24 cellular contexts compared by ENCODE assay signal in genomic region chr1:99146129-99146848, GRCh38.
DNase-seq lines count a peak whose midpoint lies in the region; ATAC-seq, FAIRE-seq and TF ChIP-seq lines count a peak whose summit lies in the region.
"Had no signal": no experiment of that assay in that cellular context is flagged by ENCODE, and none has a peak within 500 bp of the region (broad histone marks: within the 10 kb centered on the region; RNA-seq: fewer than 3 reads in every experiment).

No MANE protein-coding gene starts in this region.

- no peaks in the 10 kb centered on the region for H3F3A ChIP-seq in GM23338 (replicated peaks; ENCODE audit: low read depth)

- H3K23me2 ChIP-seq in H1 (ENCODE audit: low read depth, low read length) = no peaks in the 10 kb centered on the region

- no peak overlapping the region for H3K4me3 Mint-ChIP-seq in GM23338
- no peak overlapping the region for H3K4me3 Mint-ChIP-seq in osteocyte (ENCODE audit: unreplicated experiment)
- H3K4me3 Mint-ChIP-seq: activated naive CD8-positive, alpha-beta T cell treated with anti-CD3 and anti-CD28 coated beads, Interleukin-2, amount 50 U/mL, for 24 hours; natural killer cell treated with Interleukin-12 subunit alpha and Interleukin-12 subunit beta and Interleukin-15 and Interleukin-18, amount 100 ng/mL, for 72 hours had no signal

- H3K4me1 Mint-ChIP-seq in GM23338 (0 out of 3 replicates have a peak, but pooled peaks cover 4% of the 10 kb centered on the region), osteocyte (ENCODE audit: unreplicated experiment) (no peaks in the 10 kb centered on the region)
- H3K4me1 Mint-ChIP-seq: activated naive CD8-positive, alpha-beta T cell treated with anti-CD3 and anti-CD28 coated beads, Interleukin-2, amount 50 U/mL, for 24 hours had no signal

- H2AFZ ChIP-seq in GM23338 (peak overlapping the region; percentile 53), H1 (ENCODE audit: low read length) (peak overlapping the region; percentile 58; the same call in 1 of the 2 replicates)

- POLR2A ChIA-PET in H1 (lab: Charles Lee; ENCODE audit: partially characterized antibody) = no interaction called here

- H3K79me1 ChIP-seq in H1 (ENCODE audit: low read depth, low read length) = no peaks in the 10 kb centered on the region

- peak in 1 of 2 experiments; percentile 14; a peak in 1 of 4 replicates for TF ChIP-seq CTCF in GM23338 (conservative IDR thresholded peaks at IDR 0.05; ENCODE audit: low read depth in 2 of 2)
- no peak for TF ChIP-seq CTCF in H1 (IDR thresholded peaks at IDR 0.05; ENCODE audit: control extremely low read depth in 1 of 3, insufficient read depth in 1 of 3, low read depth in 1 of 3, low read length in 3 of 3)
- TF ChIP-seq CTCF in brain microvascular endothelial cell (IDR thresholded peaks at IDR 0.05; ENCODE audit: low read depth, low read length, missing control alignments) = no peak
- TF ChIP-seq CTCF in osteocyte (IDR thresholded peaks at IDR 0.05) = no peak

- H3K4ac ChIP-seq in H1 (replicated peaks; ENCODE audit: insufficient read length, low read depth, low read length) = no peak overlapping the region

- H3K56ac ChIP-seq in H1 (replicated peaks; ENCODE audit: insufficient read length, low read depth, low read length) = no peak overlapping the region

- no peak for FAIRE-seq in H1 (lab: Jason Lieb, UNC)
- FAIRE-seq: frontal cortex had no signal

- H2BK120ac ChIP-seq in H1 (replicated peaks; ENCODE audit: low read depth, low read length) = no peak overlapping the region

- no peaks in the 10 kb centered on the region for H3K36me3 Mint-ChIP-seq in GM23338 (ENCODE audit: low read depth)
- no peaks in the 10 kb centered on the region for H3K36me3 Mint-ChIP-seq in osteocyte (ENCODE audit: unreplicated experiment)
- H3K36me3 Mint-ChIP-seq: natural killer cell treated with Interleukin-12 subunit alpha and Interleukin-12 subunit beta and Interleukin-15 and Interleukin-18, amount 100 ng/mL, for 72 hours had no signal

- H3K9me3 Mint-ChIP-seq in GM23338 (no peaks in the 10 kb centered on the region), osteocyte (ENCODE audit: unreplicated experiment) (no peaks in the 10 kb centered on the region)
- H3K9me3 Mint-ChIP-seq: activated naive CD8-positive, alpha-beta T cell treated with anti-CD3 and anti-CD28 coated beads, Interleukin-2, amount 50 U/mL, for 24 hours; natural killer cell treated with Interleukin-12 subunit alpha and Interleukin-12 subunit beta and Interleukin-15 and Interleukin-18, amount 100 ng/mL, for 72 hours had no signal

- H3K23ac ChIP-seq in H1 (ENCODE audit: insufficient read length) = no peak overlapping the region

- no peak for TF ChIP-seq POLR2A in H1 (IDR thresholded peaks at IDR 0.05; ENCODE audit: control extremely low read depth in 1 of 2, low read depth in 2 of 2, low read length in 2 of 2)

- no peaks in the 10 kb centered on the region for H3K9me3 ChIP-seq in H1 (ENCODE audit: insufficient read depth in 2 of 2, low read depth in 1 of 2, low read length in 1 of 2)
- H3K9me3 ChIP-seq: BE2C, breast epithelium, psoas muscle, SK-N-SH, testis had no signal

- H3K18ac ChIP-seq in H1 (ENCODE audit: extremely low read depth, low read length) = no peak overlapping the region

- peak; percentile 6 for DNase-seq in Caki2 (ENCODE audit: low read depth)
- no peak for DNase-seq in GM23338 (ENCODE audit: low spot score)
- peak; percentile 89 for DNase-seq in NCI-H774 (lab: John Stamatoyannopoulos, UW)
- no peak for DNase-seq in H1 (ENCODE audit: low read depth in 1 of 2, low spot score in 2 of 2)
- no peak for DNase-seq in cerebellum (ENCODE audit: low spot score)
- DNase-seq in brain microvascular endothelial cell = no peak
- DNase-seq in osteocyte (ENCODE audit: extremely low spot score, unreplicated experiment) = no peak
- no peak for DNase-seq in glomerular visceral epithelial cell (ENCODE audit: extremely low spot score)
- DNase-seq: activated CD4-positive, alpha-beta T cell treated with anti-CD3 and anti-CD28 coated beads for 1 hour; activated naive CD8-positive, alpha-beta T cell treated with anti-CD3 and anti-CD28 coated beads, Interleukin-2, amount 50 U/mL, for 24 hours; BE2C; dermis blood vessel endothelial cell; erythroblast; KBM-7; mesendoderm; NCI-H1048; OCI-M1; SK-N-SH; T-helper 9 cell; testis had no signal

- no peaks in the 10 kb centered on the region for H3K36me3 ChIP-seq in GM23338 (ENCODE audit: insufficient read depth)
- H3K36me3 ChIP-seq in H1 (ENCODE audit: control insufficient read depth in 2 of 4, insufficient read depth in 4 of 4, low read length in 3 of 4) = no peaks in the 10 kb centered on the region
- H3K36me3 ChIP-seq in brain microvascular endothelial cell (replicated peaks) = no peaks in the 10 kb centered on the region
- H3K36me3 ChIP-seq: BE2C, breast epithelium had no signal

- CTCF ChIA-PET in H1 (lab: Charles Lee; ENCODE audit: partially characterized antibody) = no interaction called here

- 0 out of 2 replicates have a peak, but pooled peaks cover 2% of the 10 kb centered on the region for H3K9me2 ChIP-seq in GM23338 (ENCODE audit: insufficient read depth)
- H3K9me2 ChIP-seq: SK-N-SH had no signal

- H3K79me2 ChIP-seq in GM23338 (replicated peaks; ENCODE audit: insufficient read depth) (no peaks in the 10 kb centered on the region), H1 (ENCODE audit: control insufficient read depth in 1 of 2, insufficient read depth in 2 of 2, low read length in 2 of 2) (no peaks in the 10 kb centered on the region)

- H3K27ac ChIP-seq in GM23338 (ENCODE audit: low read depth) (no peak overlapping the region), H1 (ENCODE audit: low read depth, low read length) (no peak overlapping the region), brain microvascular endothelial cell (no peak overlapping the region)
- H3K27ac ChIP-seq: breast epithelium, psoas muscle, testis had no signal

- no peak; a peak in 1 of 4 replicates for TF ChIP-seq RAD21 in H1 (IDR thresholded peaks at IDR 0.05 in 1 of 2, conservative IDR thresholded peaks at IDR 0.05 in 1 of 2; ENCODE audit: low read depth in 2 of 2, low read length in 2 of 2)

- H3K27me3 ChIP-seq in GM23338 (ENCODE audit: insufficient read depth) (no peaks in the 10 kb centered on the region), H1 (replicated peaks in 1 of 4; ENCODE audit: control insufficient read depth in 3 of 4, extremely low read depth in 1 of 4, insufficient read depth in 3 of 4, low read length in 3 of 4) (no peaks in the 10 kb centered on the region), brain microvascular endothelial cell (replicated peaks) (no peaks in the 10 kb centered on the region)
- H3K27me3 ChIP-seq: BE2C, breast epithelium, testis had no signal

- no peaks in the 10 kb centered on the region for H3K4me1 ChIP-seq in GM23338 (ENCODE audit: insufficient read depth)
- H3K4me1 ChIP-seq in H1 (replicated peaks in 1 of 4; ENCODE audit: control insufficient read depth in 3 of 4, insufficient read depth in 4 of 4, low read length in 3 of 4) = no peaks in the 10 kb centered on the region
- H3K4me1 ChIP-seq: breast epithelium, psoas muscle, testis had no signal

- no peak overlapping the region for H3K4me2 ChIP-seq in GM23338
- H3K4me2 ChIP-seq in H1 (ENCODE audit: insufficient read depth in 1 of 2, low read depth in 2 of 2, low read length in 2 of 2) = no peak overlapping the region
- H3K4me2 ChIP-seq: SK-N-SH had no signal

- no peak; the same call in 2 of the 3 replicates for ATAC-seq in GM23338
- ATAC-seq: activated naive CD8-positive, alpha-beta T cell treated with anti-CD3 and anti-CD28 coated beads, Interleukin-2, amount 50 U/mL, for 24 hours; natural killer cell treated with Interleukin-12 subunit alpha and Interleukin-12 subunit beta and Interleukin-15 and Interleukin-18, amount 100 ng/mL, for 72 hours; psoas muscle had no signal

- H4K20me1 ChIP-seq in GM23338 (replicated peaks; ENCODE audit: insufficient read depth) (no peaks in the 10 kb centered on the region), H1 (replicated peaks in 1 of 2; ENCODE audit: control insufficient read depth in 1 of 2, insufficient read depth in 2 of 2, low read length in 2 of 2) (no peaks in the 10 kb centered on the region)

- TF ChIP-seq EP300 in H1 (IDR thresholded peaks at IDR 0.05; ENCODE audit: borderline replicate concordance in 1 of 2, low read depth in 2 of 2, low read length in 2 of 2) = no peak

- no peak overlapping the region for H4K91ac ChIP-seq in H1 (replicated peaks; ENCODE audit: insufficient read length, low read length)

- H2BK5ac ChIP-seq in H1 (ENCODE audit: low read depth, low read length) = no peak overlapping the region

- no peak overlapping the region for H3K9ac ChIP-seq in H1 (replicated peaks in 1 of 4; ENCODE audit: extremely low read depth in 1 of 4, low read depth in 3 of 4, low read length in 3 of 4)
- H3K9ac ChIP-seq: SK-N-SH had no signal

- H2AK5ac ChIP-seq in H1 (ENCODE audit: low read depth, low read length) = no peak overlapping the region

- 92% methylated on average over 13 of the region's 15 CpGs; no CpG with 5 or more reads in 1 of the 2 experiments for WGBS in H1 (ENCODE audit: extremely low coverage in 1 of 2, insufficient coverage in 1 of 2, insufficient read length in 1 of 2, insufficient replicate concordance in 2 of 2, low coverage in 1 of 2, low lambda C conversion rate in 2 of 2, missing lambda C conversion rate in 1 of 2), 2 experiments

- in situ Hi-C loops in Caki2 (cut with HindIII; ENCODE audit: low pct_unique_long_range_greater_than_20kb, low sequenced_read_pairs) = no loop called here
- in situ Hi-C loops in brain microvascular endothelial cell (cut with HindIII; ENCODE audit: low pct_ligation_motif_present, low sequenced_read_pairs) = no loop called here

- no peak overlapping the region for H2BK20ac ChIP-seq in H1 (ENCODE audit: low read length)

- H4K5ac ChIP-seq in H1 (ENCODE audit: insufficient read length, low read depth, low read length) = no peak overlapping the region

- H3K27ac Mint-ChIP-seq in GM23338 (no peak overlapping the region), osteocyte (ENCODE audit: unreplicated experiment) (no peak overlapping the region)
- H3K27ac Mint-ChIP-seq: activated naive CD8-positive, alpha-beta T cell treated with anti-CD3 and anti-CD28 coated beads, Interleukin-2, amount 50 U/mL, for 24 hours; natural killer cell treated with Interleukin-12 subunit alpha and Interleukin-12 subunit beta and Interleukin-15 and Interleukin-18, amount 100 ng/mL, for 72 hours had no signal

- H2BK15ac ChIP-seq in H1 (ENCODE audit: low read length) = no peak overlapping the region

- no peak overlapping the region for H3K4me3 ChIP-seq in GM23338
- H3K4me3 ChIP-seq in H1 (ENCODE audit: extremely low read depth in 1 of 4, insufficient read depth in 2 of 4, low read depth in 3 of 4, low read length in 4 of 4) = no peak overlapping the region
- H3K4me3 ChIP-seq in brain microvascular endothelial cell (ENCODE audit: low read depth, low read length) = no peak overlapping the region
- H3K4me3 ChIP-seq: breast epithelium, psoas muscle, testis had no signal

- H4K8ac ChIP-seq in H1 (ENCODE audit: extremely low read depth, insufficient read depth, low read length) = no peak overlapping the region

- no peak overlapping the region for H3K14ac ChIP-seq in H1 (ENCODE audit: insufficient read length)

- H3K27me3 Mint-ChIP-seq in GM23338 (ENCODE audit: insufficient read depth, low read depth, poor library complexity) = peaks cover 1% of the 10 kb centered on the region
- peaks cover 17% of the 10 kb centered on the region for H3K27me3 Mint-ChIP-seq in osteocyte (ENCODE audit: unreplicated experiment)
- H3K27me3 Mint-ChIP-seq: activated naive CD8-positive, alpha-beta T cell treated with anti-CD3 and anti-CD28 coated beads, Interleukin-2, amount 50 U/mL, for 24 hours; natural killer cell treated with Interleukin-12 subunit alpha and Interleukin-12 subunit beta and Interleukin-15 and Interleukin-18, amount 100 ng/mL, for 72 hours had no signal

- H2BK12ac ChIP-seq in H1 (ENCODE audit: low read depth, low read length) = no peak overlapping the region

Comparison
In these comparisons a context has a peak if more than half of its experiments do, and no peak if none do; other contexts are left out.
1. DNase-seq: peak in Caki2 (single experiment) and NCI-H774 (single experiment); none in GM23338 (single experiment), H1 (0 of 2), cerebellum (single experiment), brain microvascular endothelial cell (single experiment), osteocyte (single experiment) and glomerular visceral epithelial cell (single experiment).